ENCODE assay signal across 8 cellular contexts in the genomic region with DNA sequence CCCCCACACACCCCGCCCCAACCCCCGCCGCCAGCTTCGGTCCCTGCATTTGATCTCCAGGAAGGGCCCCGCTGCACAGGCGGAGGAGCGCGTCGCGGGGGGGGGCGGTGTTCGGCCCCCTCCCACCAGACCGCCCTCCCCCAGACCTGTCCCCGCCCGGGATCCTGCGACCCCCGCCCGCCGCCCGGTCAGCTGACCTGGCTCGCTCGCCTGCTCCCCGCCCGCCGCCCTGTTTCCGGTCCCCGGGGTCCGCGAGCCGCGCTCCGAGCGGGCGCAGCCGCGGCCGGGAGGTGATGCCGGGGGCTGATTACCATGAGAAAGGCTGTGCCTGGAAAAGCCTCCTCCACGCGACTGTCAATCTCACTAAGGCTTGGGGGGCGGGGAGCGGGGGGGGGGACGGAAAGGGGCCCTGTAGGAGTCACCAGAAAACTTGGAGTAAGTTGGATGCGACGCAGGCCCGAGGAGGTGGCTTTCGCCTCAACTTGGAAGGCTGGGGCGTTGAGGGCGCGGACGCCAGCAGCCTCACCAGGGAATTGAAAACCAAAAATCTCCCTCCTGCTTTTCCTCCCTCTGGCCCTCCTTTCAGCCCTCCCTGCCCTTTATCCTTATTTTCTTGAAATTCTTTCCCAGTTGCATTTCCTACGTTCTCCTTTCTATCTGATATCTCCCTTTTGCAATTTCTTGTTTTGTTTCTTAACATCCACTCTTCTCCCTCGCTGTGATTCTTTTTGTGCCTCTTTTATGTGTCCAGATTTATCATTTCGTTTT. TPM values are rescaled to one million over a fixed set of nuclear protein-coding genes. Genes with fewer than 3 reads are reported as not detected.
A peak's percentile ranks its signal among the peaks of the same experiment; 100 is the strongest.
DNase-seq lines count a peak whose midpoint lies in the region; ATAC-seq and TF ChIP-seq lines count a peak whose summit lies in the region.

No MANE protein-coding gene starts in this region.

- peak overlapping the region; percentile 69 to 71 for H3K4me3 ChIP-seq in foreskin fibroblast (ENCODE audit: low read depth in 1 of 2, low read length in 2 of 2)

- peak; percentile 55 for ATAC-seq in HG02759 (IDR thresholded peaks at IDR 0.05; ENCODE audit: unreplicated experiment)
- peak; percentile 71 for ATAC-seq in WTC11

- H3K27ac Mint-ChIP-seq in WTC11 (peak overlapping the region; percentile 69; the same call in 1 of the 2 replicates), neural crest cell (ENCODE audit: unreplicated experiment) (peak overlapping the region; percentile 95)

- no peaks in the 10 kb centered on the region for H3K9me3 Mint-ChIP-seq in WTC11
- H3K9me3 Mint-ChIP-seq in neural crest cell: no peaks in the 10 kb centered on the region

- DNase-seq in ACHN (peak; percentile 58), WTC11 (ENCODE audit: low spot score) (peak; percentile 80), foreskin fibroblast (peak in 1 of 2 donors; percentile 67), neural crest cell (ENCODE audit: low read depth, low spot score) (peak; percentile 67), MV-4-11 (lab: John Stamatoyannopoulos, UW) (no peak), NCI-H1694 treated with DMSO at 0.1 percent for 48 hours (lab: John Stamatoyannopoulos, UW) (no peak)
- DNase-seq in activated CD4-positive, CD25-positive, alpha-beta regulatory T cell (lab: John Stamatoyannopoulos, UW): no peak

- in situ Hi-C loops in ACHN (cut with HindIII; ENCODE audit: low pct_ligation_motif_present, low pct_unique_long_range_greater_than_20kb, low sequenced_read_pairs): no loop called here

- POLR2A ChIA-PET in WTC11 (lab: Charles Lee): interaction anchor here (0.6 to 1.0 kb wide), 2 partner anchors 14 to 38 kb away, joined by 5 to 7 read pairs; no protein-coding TSS in a partner anchor

- peak overlapping the region; percentile 71 for H3K4me3 Mint-ChIP-seq in WTC11
- peak overlapping the region; percentile 90 for H3K4me3 Mint-ChIP-seq in neural crest cell

- CTCF ChIA-PET in WTC11 (lab: Charles Lee): interaction anchor here (0.6 to 2.1 kb wide), 4 partner anchors 20 to 778 kb away, joined by 3 to 11 read pairs (median 3); no protein-coding TSS in a partner anchor

- no peaks in the 10 kb centered on the region for H3K36me3 Mint-ChIP-seq in WTC11
- H3K36me3 Mint-ChIP-seq in neural crest cell (ENCODE audit: low read depth): no peaks in the 10 kb centered on the region

- H3K4me1 Mint-ChIP-seq in WTC11 (peaks cover 44% of the 10 kb centered on the region), neural crest cell (peaks cover 53% of the 10 kb centered on the region)

- H3K27me3 Mint-ChIP-seq in WTC11 (ENCODE audit: low read depth) (peaks cover 17% of the 10 kb centered on the region), neural crest cell (ENCODE audit: low read depth) (no peaks in the 10 kb centered on the region)

- no peak for TF ChIP-seq CTCF in WTC11 (IDR thresholded peaks at IDR 0.05)
- TF ChIP-seq CTCF in foreskin fibroblast (IDR thresholded peaks at IDR 0.05; ENCODE audit: low read depth, low read length): no peak
- no peak for TF ChIP-seq CTCF in neural crest cell (conservative IDR thresholded peaks at IDR 0.05)

TF ChIP-seq in WTC11, 78 proteins besides CTCF, POLR2A, EP300 and RAD21 (continues in another document):
- TF ChIP-seq PRRX2 (CRISPR knock-in tag; IDR thresholded peaks at IDR 0.05) (no peak), ESRRA (CRISPR knock-in tag; IDR thresholded peaks at IDR 0.05; ENCODE audit: borderline replicate concordance) (no peak), ZNF232 (CRISPR knock-in tag; IDR thresholded peaks at IDR 0.05) (no peak), ZNF219 (CRISPR knock-in tag; IDR thresholded peaks at IDR 0.05; ENCODE audit: borderline replicate concordance) (no peak), RELA (CRISPR knock-in tag; IDR thresholded peaks at IDR 0.05; ENCODE audit: borderline replicate concordance) (no peak), TEAD4 (CRISPR knock-in tag; IDR thresholded peaks at IDR 0.05) (no peak), ZNF121 (CRISPR knock-in tag; IDR thresholded peaks at IDR 0.05) (no peak), SMAD4 (CRISPR knock-in tag; IDR thresholded peaks at IDR 0.05) (no peak), ZNF416 (CRISPR knock-in tag; IDR thresholded peaks at IDR 0.05) (no peak), FOXK1 (CRISPR knock-in tag; IDR thresholded peaks at IDR 0.05) (no peak), ZNF423 (CRISPR knock-in tag; IDR thresholded peaks at IDR 0.05) (0 out of 2 replicates have a peak, but pooled peaks have one; percentile 35)
- TF ChIP-seq, protein P1, sequence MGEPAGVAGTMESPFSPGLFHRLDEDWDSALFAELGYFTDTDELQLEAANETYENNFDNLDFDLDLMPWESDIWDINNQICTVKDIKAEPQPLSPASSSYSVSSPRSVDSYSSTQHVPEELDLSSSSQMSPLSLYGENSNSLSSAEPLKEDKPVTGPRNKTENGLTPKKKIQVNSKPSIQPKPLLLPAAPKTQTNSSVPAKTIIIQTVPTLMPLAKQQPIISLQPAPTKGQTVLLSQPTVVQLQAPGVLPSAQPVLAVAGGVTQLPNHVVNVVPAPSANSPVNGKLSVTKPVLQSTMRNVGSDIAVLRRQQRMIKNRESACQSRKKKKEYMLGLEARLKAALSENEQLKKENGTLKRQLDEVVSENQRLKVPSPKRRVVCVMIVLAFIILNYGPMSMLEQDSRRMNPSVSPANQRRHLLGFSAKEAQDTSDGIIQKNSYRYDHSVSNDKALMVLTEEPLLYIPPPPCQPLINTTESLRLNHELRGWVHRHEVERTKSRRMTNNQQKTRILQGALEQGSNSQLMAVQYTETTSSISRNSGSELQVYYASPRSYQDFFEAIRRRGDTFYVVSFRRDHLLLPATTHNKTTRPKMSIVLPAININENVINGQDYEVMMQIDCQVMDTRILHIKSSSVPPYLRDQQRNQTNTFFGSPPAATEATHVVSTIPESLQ (CRISPR knock-in tag; IDR thresholded peaks at IDR 0.05): no peak
- TF ChIP-seq, protein P2, sequence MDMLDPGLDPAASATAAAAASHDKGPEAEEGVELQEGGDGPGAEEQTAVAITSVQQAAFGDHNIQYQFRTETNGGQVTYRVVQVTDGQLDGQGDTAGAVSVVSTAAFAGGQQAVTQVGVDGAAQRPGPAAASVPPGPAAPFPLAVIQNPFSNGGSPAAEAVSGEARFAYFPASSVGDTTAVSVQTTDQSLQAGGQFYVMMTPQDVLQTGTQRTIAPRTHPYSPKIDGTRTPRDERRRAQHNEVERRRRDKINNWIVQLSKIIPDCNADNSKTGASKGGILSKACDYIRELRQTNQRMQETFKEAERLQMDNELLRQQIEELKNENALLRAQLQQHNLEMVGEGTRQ (CRISPR knock-in tag; IDR thresholded peaks at IDR 0.05): peak; percentile 85
- TF ChIP-seq, protein P3, sequence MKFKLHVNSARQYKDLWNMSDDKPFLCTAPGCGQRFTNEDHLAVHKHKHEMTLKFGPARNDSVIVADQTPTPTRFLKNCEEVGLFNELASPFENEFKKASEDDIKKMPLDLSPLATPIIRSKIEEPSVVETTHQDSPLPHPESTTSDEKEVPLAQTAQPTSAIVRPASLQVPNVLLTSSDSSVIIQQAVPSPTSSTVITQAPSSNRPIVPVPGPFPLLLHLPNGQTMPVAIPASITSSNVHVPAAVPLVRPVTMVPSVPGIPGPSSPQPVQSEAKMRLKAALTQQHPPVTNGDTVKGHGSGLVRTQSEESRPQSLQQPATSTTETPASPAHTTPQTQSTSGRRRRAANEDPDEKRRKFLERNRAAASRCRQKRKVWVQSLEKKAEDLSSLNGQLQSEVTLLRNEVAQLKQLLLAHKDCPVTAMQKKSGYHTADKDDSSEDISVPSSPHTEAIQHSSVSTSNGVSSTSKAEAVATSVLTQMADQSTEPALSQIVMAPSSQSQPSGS (CRISPR knock-in tag; IDR thresholded peaks at IDR 0.05; ENCODE audit: borderline replicate concordance, low read depth): no peak
- TF ChIP-seq, protein P4, sequence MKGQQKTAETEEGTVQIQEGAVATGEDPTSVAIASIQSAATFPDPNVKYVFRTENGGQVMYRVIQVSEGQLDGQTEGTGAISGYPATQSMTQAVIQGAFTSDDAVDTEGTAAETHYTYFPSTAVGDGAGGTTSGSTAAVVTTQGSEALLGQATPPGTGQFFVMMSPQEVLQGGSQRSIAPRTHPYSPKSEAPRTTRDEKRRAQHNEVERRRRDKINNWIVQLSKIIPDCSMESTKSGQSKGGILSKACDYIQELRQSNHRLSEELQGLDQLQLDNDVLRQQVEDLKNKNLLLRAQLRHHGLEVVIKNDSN (CRISPR knock-in tag; IDR thresholded peaks at IDR 0.05): peak; percentile 54; the same call in 1 of the 2 replicates
- TF ChIP-seq, protein P5, sequence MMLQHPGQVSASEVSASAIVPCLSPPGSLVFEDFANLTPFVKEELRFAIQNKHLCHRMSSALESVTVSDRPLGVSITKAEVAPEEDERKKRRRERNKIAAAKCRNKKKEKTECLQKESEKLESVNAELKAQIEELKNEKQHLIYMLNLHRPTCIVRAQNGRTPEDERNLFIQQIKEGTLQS (CRISPR knock-in tag; conservative IDR thresholded peaks at IDR 0.05): no peak
- TF ChIP-seq, protein P6, sequence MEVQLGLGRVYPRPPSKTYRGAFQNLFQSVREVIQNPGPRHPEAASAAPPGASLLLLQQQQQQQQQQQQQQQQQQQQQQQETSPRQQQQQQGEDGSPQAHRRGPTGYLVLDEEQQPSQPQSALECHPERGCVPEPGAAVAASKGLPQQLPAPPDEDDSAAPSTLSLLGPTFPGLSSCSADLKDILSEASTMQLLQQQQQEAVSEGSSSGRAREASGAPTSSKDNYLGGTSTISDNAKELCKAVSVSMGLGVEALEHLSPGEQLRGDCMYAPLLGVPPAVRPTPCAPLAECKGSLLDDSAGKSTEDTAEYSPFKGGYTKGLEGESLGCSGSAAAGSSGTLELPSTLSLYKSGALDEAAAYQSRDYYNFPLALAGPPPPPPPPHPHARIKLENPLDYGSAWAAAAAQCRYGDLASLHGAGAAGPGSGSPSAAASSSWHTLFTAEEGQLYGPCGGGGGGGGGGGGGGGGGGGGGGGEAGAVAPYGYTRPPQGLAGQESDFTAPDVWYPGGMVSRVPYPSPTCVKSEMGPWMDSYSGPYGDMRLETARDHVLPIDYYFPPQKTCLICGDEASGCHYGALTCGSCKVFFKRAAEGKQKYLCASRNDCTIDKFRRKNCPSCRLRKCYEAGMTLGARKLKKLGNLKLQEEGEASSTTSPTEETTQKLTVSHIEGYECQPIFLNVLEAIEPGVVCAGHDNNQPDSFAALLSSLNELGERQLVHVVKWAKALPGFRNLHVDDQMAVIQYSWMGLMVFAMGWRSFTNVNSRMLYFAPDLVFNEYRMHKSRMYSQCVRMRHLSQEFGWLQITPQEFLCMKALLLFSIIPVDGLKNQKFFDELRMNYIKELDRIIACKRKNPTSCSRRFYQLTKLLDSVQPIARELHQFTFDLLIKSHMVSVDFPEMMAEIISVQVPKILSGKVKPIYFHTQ (CRISPR knock-in tag; IDR thresholded peaks at IDR 0.05): no peak

RNA-seq across cellular contexts. Expression of a gene that starts 4.5 kb away (rescaled TPM):
- 0.42 to 0.85 TPM (median 0.46 TPM) in 3 replicates for total RNA-seq in WTC11 (2021)
- total RNA-seq in neural crest cell: 192 and 200 TPM in 2 replicates

Comparison
In these comparisons a context has a peak if more than half of its experiments do, and no peak if none do; other contexts are left out.
1. DNase-seq: peak in ACHN (single experiment), WTC11 (single experiment) and neural crest cell (single experiment); none in activated CD4-positive, CD25-positive, alpha-beta regulatory T cell (0 of 4), MV-4-11 (single experiment) and NCI-H1694 treated with DMSO at 0.1 percent for 48 hours (single experiment).
2. RNA of a gene that starts 4.5 kb away (total RNA-seq): 192 to 200 TPM in neural crest cell; 0.42 to 0.85 TPM in WTC11; every median in the first group is over 100 times any median in the second.